30 cellular contexts compared by ENCODE assay signal in genomic region chr4:147948336-147948735, GRCh38.
A peak's percentile ranks its signal among the peaks of the same experiment; 100 is the strongest.
DNase-seq lines count a peak whose midpoint lies in the region; ATAC-seq, FAIRE-seq and TF ChIP-seq lines count a peak whose summit lies in the region.
"Had no signal": no experiment of that assay in that cellular context is flagged by ENCODE, and none has a peak within 500 bp of the region (broad histone marks: within the 10 kb centered on the region; RNA-seq: fewer than 3 reads in every experiment).

No MANE protein-coding gene starts in this region.

- peak; percentile 77 for DNase-seq in endothelial cell of umbilical vein (ENCODE audit: low read depth, low spot score)
- DNase-seq in activated CD4-positive, alpha-beta T cell treated with anti-CD3 and anti-CD28 coated beads for 48 hours: no peak
- DNase-seq: 8988T; ACHN; AML-193; BE2C; Caco-2; Calu3; CD4-positive, alpha-beta memory T cell; CD4-positive, alpha-beta T cell; CD4-positive, CD25-positive, alpha-beta regulatory T cell; CD8-positive, alpha-beta memory T cell; CD8-positive, alpha-beta T cell; COR-L47; DMS 273 treated with DMSO at 0.1 percent for 48 hours; DMS153; DMS53; DMS79; DMS79 treated with DMSO at 0.1 percent for 48 hours; DND-41; EL had no signal

- H3K9me3 ChIP-seq in endothelial cell of umbilical vein (replicated peaks; ENCODE audit: control insufficient read depth, insufficient read depth, low read length): no peaks in the 10 kb centered on the region
- H3K9me3 ChIP-seq: A549, BE2C, BLaER1, Caco-2 had no signal

- H4K20me1 ChIP-seq in endothelial cell of umbilical vein (replicated peaks; ENCODE audit: control insufficient read depth, extremely low read depth, insufficient read depth, low read length): no peaks in the 10 kb centered on the region
- H4K20me1 ChIP-seq: BLaER1 had no signal

- H3K27ac ChIP-seq in VCaP: peak overlapping the region; percentile 72
- H3K27ac ChIP-seq in endothelial cell of umbilical vein (ENCODE audit: insufficient read depth, low read depth, low read length): no peak overlapping the region
- H3K27ac ChIP-seq: 22Rv1; A549; BLaER1; BLaER1 treated with 17β-estradiol and CSF1 and Interleukin-3, amounts not matched to agents 10 nM and 100 nM; C4-2B had no signal

- no peak overlapping the region for H2AFZ ChIP-seq in endothelial cell of umbilical vein (ENCODE audit: low read depth, low read length)

- POLR2A ChIA-PET in endothelial cell of umbilical vein (lab: Charles Lee): no interaction called here

- no peak for TF ChIP-seq POLR2A in endothelial cell of umbilical vein (IDR thresholded peaks at IDR 0.05; ENCODE audit: low read depth, low read length)

- H3K79me2 ChIP-seq in endothelial cell of umbilical vein (ENCODE audit: control insufficient read depth, insufficient read depth, low read length): no peaks in the 10 kb centered on the region

- no peaks in the 10 kb centered on the region for H3K36me3 ChIP-seq in endothelial cell of umbilical vein (ENCODE audit: control insufficient read depth in 2 of 2, extremely low read depth in 1 of 2, insufficient read depth in 2 of 2, low read length in 2 of 2)
- H3K36me3 ChIP-seq: BE2C had no signal

- no peak overlapping the region for H3K9ac ChIP-seq in endothelial cell of umbilical vein (replicated peaks; ENCODE audit: extremely low read depth, insufficient read depth, low read length)
- H3K9ac ChIP-seq: BLaER1; BLaER1 treated with 17β-estradiol and CSF1 and Interleukin-3, amounts not matched to agents 10 nM and 100 nM had no signal

- no peaks in the 10 kb centered on the region for H3K27me3 ChIP-seq in endothelial cell of umbilical vein (ENCODE audit: control insufficient read depth in 2 of 2, insufficient read depth in 2 of 2, low read length in 2 of 2)
- H3K27me3 ChIP-seq: BE2C; BLaER1; BLaER1 treated with 17β-estradiol and CSF1 and Interleukin-3, amounts not matched to agents 10 nM and 100 nM had no signal

- dilution Hi-C loops in endothelial cell of umbilical vein (cut with MboI; ENCODE audit: extremely low pct_ligation_motif_present, low sequenced_read_pairs): no loop called here

- TF ChIP-seq CTCF in VCaP (conservative IDR thresholded peaks at IDR 0.05) (no peak), endothelial cell of umbilical vein (IDR thresholded peaks at IDR 0.05; ENCODE audit: extremely low read depth in 1 of 2, insufficient read depth in 1 of 2, low read depth in 1 of 2, low read length in 2 of 2) (no peak)

- FAIRE-seq in endothelial cell of umbilical vein (lab: Jason Lieb, UNC): no peak
- FAIRE-seq: A204.1, A549, D721Med had no signal

- H3K4me2 ChIP-seq in endothelial cell of umbilical vein (ENCODE audit: insufficient read depth, low read length): no peak overlapping the region
- H3K4me2 ChIP-seq: A549; BLaER1; BLaER1 treated with 17β-estradiol and CSF1 and Interleukin-3, amounts not matched to agents 10 nM and 100 nM had no signal

- no TSS peak for BruUV-seq in endothelial cell of umbilical vein (replicated peaks; lab: Mats Ljungman, UMichigan)

- intact Hi-C loops in endothelial cell of umbilical vein (cut with micrococcal nuclease): no loop called here

- H3K4me3 ChIP-seq in endothelial cell of umbilical vein (replicated peaks in 1 of 3; ENCODE audit: insufficient read depth in 1 of 3, low read depth in 1 of 3, low read length in 3 of 3): no peak overlapping the region
- H3K4me3 ChIP-seq: A549; BLaER1; BLaER1 treated with 17β-estradiol and CSF1 and Interleukin-3, amounts not matched to agents 10 nM and 100 nM had no signal

- no peaks in the 10 kb centered on the region for H3K9me1 ChIP-seq in endothelial cell of umbilical vein (replicated peaks; ENCODE audit: control insufficient read depth, extremely low read depth, insufficient read depth, low read length)

- H3K4me1 ChIP-seq in endothelial cell of umbilical vein (ENCODE audit: control insufficient read depth, extremely low read depth, insufficient read depth, low read length): no peaks in the 10 kb centered on the region
- H3K4me1 ChIP-seq: A549, BE2C, Caco-2 had no signal

- CTCF ChIA-PET in endothelial cell of umbilical vein (lab: Charles Lee): no interaction called here

- ATAC-seq in GM21447 (IDR thresholded peaks at IDR 0.05; ENCODE audit: unreplicated experiment): no peak
- ATAC-seq: A549; CD8-positive, alpha-beta T cell had no signal

TF ChIP-seq in endothelial cell of umbilical vein, 7 proteins besides CTCF, POLR2A, EP300 and RAD21:
- TF ChIP-seq MYC (IDR thresholded peaks at IDR 0.05; ENCODE audit: low read depth, low read length): no peak
- TF ChIP-seq MAX (IDR thresholded peaks at IDR 0.05; ENCODE audit: insufficient read depth, insufficient read length): no peak
- TF ChIP-seq FOS (IDR thresholded peaks at IDR 0.05; ENCODE audit: borderline replicate concordance, insufficient read depth, low read length): no peak
- no peak for TF ChIP-seq EZH2 (IDR thresholded peaks at IDR 0.05; ENCODE audit: borderline replicate concordance, low read depth, low read length, severe bottlenecking)
- no peak for TF ChIP-seq GATA2 (IDR thresholded peaks at IDR 0.05; ENCODE audit: insufficient read depth, insufficient read length, low read depth, low read length)
- no peak for TF ChIP-seq JUN (IDR thresholded peaks at IDR 0.05; ENCODE audit: borderline replicate concordance, insufficient read depth, insufficient read length, low read depth)
- TF ChIP-seq POLR2AphosphoS5 (IDR thresholded peaks at IDR 0.05; ENCODE audit: insufficient read depth, low read depth, low read length): no peak
TF ChIP-seq in endothelial cell of umbilical vein: peak in this region for 0.
